9 cellular contexts compared by ENCODE assay signal in genomic region chr12:3004655-3005565, GRCh38. TPM values are rescaled to one million over a fixed set of nuclear protein-coding genes. Genes with fewer than 3 reads are reported as not detected.
DNase-seq lines count a peak whose midpoint lies in the region; ATAC-seq and TF ChIP-seq lines count a peak whose summit lies in the region.
"Had no signal": no experiment of that assay in that cellular context is flagged by ENCODE, and none has a peak within 500 bp of the region (broad histone marks: within the 10 kb centered on the region; RNA-seq: fewer than 3 reads in every experiment).

No MANE protein-coding gene starts in this region.

- intact Hi-C loops in posterior vena cava (cut with DNase I) = no loop called here

- H3K27ac ChIP-seq in HL-60 (replicated peaks) = no peak overlapping the region

- H3K27me3 ChIP-seq in HL-60 (ENCODE audit: insufficient read depth, poor library complexity, severe bottlenecking) = no peaks in the 10 kb centered on the region

- TF ChIP-seq CTCF in AG10803 (conservative IDR thresholded peaks at IDR 0.05; ENCODE audit: low read length) (0 out of 2 replicates have a peak, but pooled peaks have one; percentile 16), HL-60 (IDR thresholded peaks at IDR 0.05; ENCODE audit: insufficient read depth, low read length) (peak; percentile 12), astrocyte of the spinal cord (IDR thresholded peaks at IDR 0.05; ENCODE audit: low read depth, low read length) (peak; percentile 28)

- ATAC-seq in GM19023 (IDR thresholded peaks at IDR 0.05; ENCODE audit: unreplicated experiment) = no peak
- no peak for ATAC-seq in GM21717 (IDR thresholded peaks at IDR 0.05; ENCODE audit: unreplicated experiment)
- ATAC-seq in GM18868 (IDR thresholded peaks at IDR 0.05; ENCODE audit: unreplicated experiment) = no peak
- ATAC-seq: left lobe of liver had no signal

- DNase-seq in AG10803 (ENCODE audit: low read depth) (peak; percentile 6), HL-60 (ENCODE audit: low read depth in 1 of 2, low spot score in 1 of 2) (peak in 1 of 2 experiments; percentile 4), astrocyte of the spinal cord (ENCODE audit: low read depth, low spot score) (no peak), medulla oblongata (ENCODE audit: extremely low spot score) (peak; percentile 12), posterior vena cava (ENCODE audit: low spot score) (no peak)

- in situ Hi-C loops in astrocyte of the spinal cord (cut with HindIII; ENCODE audit: low sequenced_read_pairs) = no loop called here

- H3K4me3 ChIP-seq in AG10803 (ENCODE audit: low read length) = no peak overlapping the region
- H3K4me3 ChIP-seq in HL-60 (replicated peaks; ENCODE audit: insufficient read depth, low read length) = no peak overlapping the region
- H3K4me3 ChIP-seq in astrocyte of the spinal cord (ENCODE audit: low read depth, low read length) = no peak overlapping the region

RNA-seq across cellular contexts. Expression of gene TEAD4, which starts 45.7 kb away (rescaled TPM):
- 10 to 100 TPM; 14.1 to 35.3 TPM for total RNA-seq in posterior vena cava

Comparison
In these comparisons a context has a peak if more than half of its experiments do, and no peak if none do; other contexts are left out.
1. DNase-seq: peak in AG10803 (single experiment) and medulla oblongata (single experiment); none in astrocyte of the spinal cord (single experiment) and posterior vena cava (single experiment).
2. Peak in every context shown above with its lines, with median percentiles within 50 percentile points of each other: CTCF ChIP-seq.